19 cellular contexts compared by ENCODE assay signal in the genomic region with DNA sequence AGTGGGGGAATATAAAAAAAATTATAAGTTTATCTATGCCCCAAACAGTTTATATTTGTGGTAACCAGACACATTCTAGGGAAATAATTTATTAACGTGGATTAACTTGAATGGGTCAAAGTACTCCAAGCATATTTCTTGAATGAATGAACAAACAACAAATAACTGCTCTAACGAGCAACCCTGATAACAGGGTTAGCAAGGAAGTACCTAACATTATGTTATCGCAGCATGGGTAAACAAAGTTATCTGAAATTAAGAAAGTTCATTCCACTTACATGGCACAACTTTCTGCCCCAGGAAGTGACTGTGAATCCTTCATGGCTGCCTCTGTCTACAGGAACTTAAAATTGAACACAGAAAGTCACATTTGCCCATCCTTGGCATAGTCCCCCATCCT.
"Had no signal": no experiment of that assay in that cellular context is flagged by ENCODE, and none has a peak within 500 bp of the region (broad histone marks: within the 10 kb centered on the region; RNA-seq: fewer than 3 reads in every experiment).

No MANE protein-coding gene starts in this region.

- FAIRE-seq: urothelium cell line had no signal

- H3K4me3 Mint-ChIP-seq: activated CD4-positive, alpha-beta T cell treated with anti-CD3 and anti-CD28 coated beads, Interleukin-2, amount 10 ng/mL, durations not matched to agents 24 days and 14 days; activated CD8-positive, alpha-beta T cell treated with anti-CD3 and anti-CD28 coated beads for 36 hours; activated naive CD8-positive, alpha-beta T cell treated with anti-CD3 and anti-CD28 coated beads, Interleukin-2, amount 10 ng/mL, durations not matched to agents 7 days and 5 days; activated T-helper 17 cell treated with anti-CD3 and anti-CD28 coated beads, Interleukin-2, amount 50 U/mL, for 72 hours; brain; central memory CD8-positive, alpha-beta T cell; endodermal cell; natural killer cell had no signal

- H3K27ac ChIP-seq: colonic mucosa, gastrocnemius medialis, tibial artery had no signal

- H3K27me3 ChIP-seq: colonic mucosa, gastrocnemius medialis, tibial artery had no signal

- H3K4me3 ChIP-seq: colonic mucosa, gastrocnemius medialis, tibial artery had no signal

- ATAC-seq: activated CD8-positive, alpha-beta T cell treated with anti-CD3 and anti-CD28 coated beads for 36 hours; activated T-helper 17 cell treated with anti-CD3 and anti-CD28 coated beads, Interleukin-2, amount 50 U/mL, for 72 hours; gastrocnemius medialis; natural killer cell; stimulated activated naive CD8-positive, alpha-beta T cell treated with anti-CD3 and anti-CD28 coated beads, Interleukin-15, Interleukin-2, amounts not matched to agents 100 U/mL and 50 U/mL, for 24 hours had no signal

- H3K27me3 Mint-ChIP-seq: activated naive CD8-positive, alpha-beta T cell treated with anti-CD3 and anti-CD28 coated beads, Interleukin-2, amount 10 ng/mL, durations not matched to agents 7 days and 5 days; central memory CD8-positive, alpha-beta T cell had no signal

- H3K36me3 ChIP-seq: colonic mucosa, gastrocnemius medialis, tibial artery had no signal

- H3K9me3 Mint-ChIP-seq: activated CD4-positive, alpha-beta T cell treated with anti-CD3 and anti-CD28 coated beads, Interleukin-2, amount 10 ng/mL, durations not matched to agents 24 days and 14 days; activated naive CD8-positive, alpha-beta T cell treated with anti-CD3 and anti-CD28 coated beads, Interleukin-2, amount 10 ng/mL, durations not matched to agents 7 days and 5 days had no signal

- H3K4me1 ChIP-seq: colonic mucosa, gastrocnemius medialis, tibial artery had no signal

- DNase-seq: activated CD4-positive, alpha-beta T cell treated with anti-CD3 and anti-CD28 coated beads, Interleukin-2, amount 10 ng/mL, durations not matched to agents 24 days and 14 days; activated CD8-positive, alpha-beta T cell treated with anti-CD3 and anti-CD28 coated beads for 36 hours; activated naive CD4-positive, alpha-beta T cell treated with Interleukin-2 at 50 U/mL for 16 hours; activated naive CD8-positive, alpha-beta T cell treated with anti-CD3 and anti-CD28 coated beads, Interleukin-2, amount 10 ng/mL, durations not matched to agents 7 days and 5 days; activated T-cell treated with anti-CD3 and anti-CD28 coated beads, Interleukin-2, amount 50 U/mL, for 1 hour; colonic mucosa; endodermal cell; erythroblast; gastrocnemius medialis; head of caudate nucleus; natural killer cell; nucleus accumbens; stimulated activated naive CD8-positive, alpha-beta T cell treated with anti-CD3 and anti-CD28 coated beads, Interleukin-15, Interleukin-2, amounts not matched to agents 100 U/mL and 50 U/mL, for 24 hours; substantia nigra; tibial artery had no signal

- H3K36me3 Mint-ChIP-seq: activated naive CD8-positive, alpha-beta T cell treated with anti-CD3 and anti-CD28 coated beads, Interleukin-2, amount 10 ng/mL, durations not matched to agents 7 days and 5 days; brain; natural killer cell had no signal

- H3K4me1 Mint-ChIP-seq: activated CD4-positive, alpha-beta T cell treated with anti-CD3 and anti-CD28 coated beads, Interleukin-2, amount 10 ng/mL, durations not matched to agents 24 days and 14 days; activated naive CD8-positive, alpha-beta T cell treated with anti-CD3 and anti-CD28 coated beads, Interleukin-2, amount 10 ng/mL, durations not matched to agents 7 days and 5 days; activated T-helper 17 cell treated with anti-CD3 and anti-CD28 coated beads, Interleukin-2, amount 50 U/mL, for 72 hours; central memory CD8-positive, alpha-beta T cell; natural killer cell had no signal

- H3K9me3 ChIP-seq: colonic mucosa, gastrocnemius medialis, tibial artery had no signal

- H3K27ac Mint-ChIP-seq: activated CD4-positive, alpha-beta T cell treated with anti-CD3 and anti-CD28 coated beads, Interleukin-2, amount 10 ng/mL, durations not matched to agents 24 days and 14 days; activated CD8-positive, alpha-beta T cell treated with anti-CD3 and anti-CD28 coated beads for 36 hours; activated naive CD8-positive, alpha-beta T cell treated with anti-CD3 and anti-CD28 coated beads, Interleukin-2, amount 10 ng/mL, durations not matched to agents 7 days and 5 days; activated T-helper 17 cell treated with anti-CD3 and anti-CD28 coated beads, Interleukin-2, amount 50 U/mL, for 72 hours; brain; endodermal cell; natural killer cell had no signal
